ENCODE assay signal across 25 cellular contexts in the genomic region with DNA sequence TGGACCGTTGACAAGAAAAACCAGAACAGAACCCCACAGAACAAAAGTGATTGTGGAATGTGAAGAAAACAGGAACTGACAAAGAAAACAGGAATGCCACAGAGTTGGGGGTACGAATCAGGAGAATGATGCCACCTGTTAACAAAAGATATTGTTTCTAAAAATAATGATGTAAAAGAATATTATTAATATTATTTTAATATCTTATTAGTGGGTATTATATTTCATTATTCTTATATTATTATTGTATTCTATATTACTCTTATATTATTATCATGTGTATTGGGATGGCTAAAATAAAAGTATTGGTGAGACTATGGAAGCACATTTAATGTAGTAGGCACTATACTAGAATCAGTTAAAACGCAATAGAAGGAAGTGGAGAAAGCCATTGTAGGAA.
"Had no signal": no experiment of that assay in that cellular context is flagged by ENCODE, and none has a peak within 500 bp of the region (broad histone marks: within the 10 kb centered on the region; RNA-seq: fewer than 3 reads in every experiment).

No MANE protein-coding gene starts in this region.

- DNase-seq: stimulated activated CD4-positive, alpha-beta T cell treated with anti-CD3 and anti-CD28 coated beads, Interleukin-2, amount 100 ng/mL, for 48 hours; stimulated activated CD4-positive, alpha-beta T cell treated with anti-CD3 and anti-CD28 coated beads, Interleukin-4, amount 100 ng/mL, for 1 hour; stimulated activated CD4-positive, alpha-beta T cell treated with anti-CD3 and anti-CD28 coated beads, Interleukin-4, amount 100 ng/mL, for 24 hours; stimulated activated CD4-positive, alpha-beta T cell treated with anti-CD3 and anti-CD28 coated beads, Interleukin-4, amount 100 ng/mL, for 4 hours; stimulated activated CD8-positive, alpha-beta memory T cell treated with anti-CD3 and anti-CD28 coated beads, Interleukin-4, amount 100 ng/mL, for 48 hours; stimulated activated naive B cell treated with anti-CD40 and anti-IgM and Interleukin-4, amounts not matched to agents 10 μg/mL and 1 μg/mL and 100 μg/mL, for 72 hours; stimulated activated naive CD4-positive, alpha-beta T cell; stimulated activated naive CD4-positive, alpha-beta T cell treated with Interleukin-2 at 50 U/mL for 16 hours; stimulated activated naive CD8-positive, alpha-beta T cell treated with anti-CD3 and anti-CD28 coated beads, Interleukin-15, amount 100 ng/mL, for 72 hours; stimulated activated naive CD8-positive, alpha-beta T cell treated with anti-CD3 and anti-CD28 coated beads, Interleukin-15, Interleukin-2, amounts not matched to agents 100 U/mL and 50 U/mL, for 24 hours; stomach; substantia nigra; testis; thyroid gland; tibial artery; transverse colon; trophoblast cell; upper lobe of left lung; upper lobe of right lung; uterus had no signal

- FAIRE-seq: urothelium cell line had no signal

- H3K27ac Mint-ChIP-seq: stimulated activated effector memory CD8-positive, alpha-beta T cell treated with anti-CD3 and anti-CD28 coated beads, Interleukin-12 subunit alpha, Interleukin-12 subunit beta, amount 100 ng/mL, for 72 hours; stimulated activated memory B cell treated with anti-CD40 and anti-IgM and Interleukin-4, amounts not matched to agents 10 μg/mL and 1 μg/mL and 100 μg/mL, for 72 hours; stimulated activated naive B cell treated with anti-CD40 and anti-IgM and Interleukin-4, amounts not matched to agents 10 μg/mL and 1 μg/mL and 100 μg/mL, for 72 hours; stimulated activated naive CD8-positive, alpha-beta T cell treated with anti-CD3 and anti-CD28 coated beads, Interleukin-15, amount 100 ng/mL, for 72 hours; stimulated activated naive CD8-positive, alpha-beta T cell treated with anti-CD3 and anti-CD28 coated beads, Interleukin-15, Interleukin-2, amounts not matched to agents 100 ng/mL and 50 ng/mL, for 24 hours; type B pancreatic cell had no signal

- H3K9me3 Mint-ChIP-seq: stimulated activated naive B cell treated with anti-CD40 and anti-IgM and Interleukin-4, amounts not matched to agents 10 μg/mL and 1 μg/mL and 100 μg/mL, for 72 hours; type B pancreatic cell had no signal

- H3K4me3 Mint-ChIP-seq: stimulated activated effector memory CD8-positive, alpha-beta T cell treated with anti-CD3 and anti-CD28 coated beads, Interleukin-12 subunit alpha, Interleukin-12 subunit beta, amount 100 ng/mL, for 72 hours; stimulated activated memory B cell treated with anti-CD40 and anti-IgM and Interleukin-4, amounts not matched to agents 10 μg/mL and 1 μg/mL and 100 μg/mL, for 72 hours; stimulated activated naive B cell treated with anti-CD40 and anti-IgM and Interleukin-4, amounts not matched to agents 10 μg/mL and 1 μg/mL and 100 μg/mL, for 72 hours; stimulated activated naive CD8-positive, alpha-beta T cell treated with anti-CD3 and anti-CD28 coated beads, Interleukin-15, amount 100 ng/mL, for 72 hours; stimulated activated naive CD8-positive, alpha-beta T cell treated with anti-CD3 and anti-CD28 coated beads, Interleukin-15, Interleukin-2, amounts not matched to agents 100 ng/mL and 50 ng/mL, for 24 hours; type B pancreatic cell had no signal

- H3K27me3 Mint-ChIP-seq: stimulated activated memory B cell treated with anti-CD40 and anti-IgM and Interleukin-4, amounts not matched to agents 10 μg/mL and 1 μg/mL and 100 μg/mL, for 72 hours; stimulated activated naive B cell treated with anti-CD40 and anti-IgM and Interleukin-4, amounts not matched to agents 10 μg/mL and 1 μg/mL and 100 μg/mL, for 72 hours; stimulated activated naive CD8-positive, alpha-beta T cell treated with anti-CD3 and anti-CD28 coated beads, Interleukin-15, amount 100 ng/mL, for 72 hours; stimulated activated naive CD8-positive, alpha-beta T cell treated with anti-CD3 and anti-CD28 coated beads, Interleukin-15, Interleukin-2, amounts not matched to agents 100 ng/mL and 50 ng/mL, for 24 hours; type B pancreatic cell had no signal

- H3K36me3 Mint-ChIP-seq: stimulated activated effector memory CD8-positive, alpha-beta T cell treated with anti-CD3 and anti-CD28 coated beads, Interleukin-12 subunit alpha, Interleukin-12 subunit beta, amount 100 ng/mL, for 72 hours; stimulated activated memory B cell treated with anti-CD40 and anti-IgM and Interleukin-4, amounts not matched to agents 10 μg/mL and 1 μg/mL and 100 μg/mL, for 72 hours; stimulated activated naive B cell treated with anti-CD40 and anti-IgM and Interleukin-4, amounts not matched to agents 10 μg/mL and 1 μg/mL and 100 μg/mL, for 72 hours; type B pancreatic cell had no signal

- ATAC-seq: stimulated activated effector memory CD8-positive, alpha-beta T cell treated with anti-CD3 and anti-CD28 coated beads, Interleukin-12 subunit alpha, Interleukin-12 subunit beta, amount 100 ng/mL, for 72 hours; stimulated activated memory B cell treated with anti-CD40 and anti-IgM and Interleukin-4, amounts not matched to agents 10 μg/mL and 1 μg/mL and 100 μg/mL, for 72 hours; stimulated activated naive B cell treated with anti-CD40 and anti-IgM and Interleukin-4, amounts not matched to agents 10 μg/mL and 1 μg/mL and 100 μg/mL, for 72 hours; stimulated activated naive CD8-positive, alpha-beta T cell treated with anti-CD3 and anti-CD28 coated beads, Interleukin-15, amount 100 ng/mL, for 72 hours; stimulated activated naive CD8-positive, alpha-beta T cell treated with anti-CD3 and anti-CD28 coated beads, Interleukin-15, Interleukin-2, amounts not matched to agents 100 U/mL and 50 U/mL, for 24 hours; upper lobe of right lung had no signal

- H3K4me1 Mint-ChIP-seq: stimulated activated effector memory CD8-positive, alpha-beta T cell treated with anti-CD3 and anti-CD28 coated beads, Interleukin-12 subunit alpha, Interleukin-12 subunit beta, amount 100 ng/mL, for 72 hours; stimulated activated memory B cell treated with anti-CD40 and anti-IgM and Interleukin-4, amounts not matched to agents 10 μg/mL and 1 μg/mL and 100 μg/mL, for 72 hours; stimulated activated naive B cell treated with anti-CD40 and anti-IgM and Interleukin-4, amounts not matched to agents 10 μg/mL and 1 μg/mL and 100 μg/mL, for 72 hours; stimulated activated naive CD8-positive, alpha-beta T cell treated with anti-CD3 and anti-CD28 coated beads, Interleukin-15, amount 100 ng/mL, for 72 hours had no signal
